In genomic region chr1:157155658-157156057, GRCh38 we compare ENCODE assay signal across 11 cellular contexts. TPM values are rescaled to one million over a fixed set of nuclear protein-coding genes. Genes with fewer than 3 reads are reported as not detected.
DNase-seq lines count a peak whose midpoint lies in the region; ATAC-seq and TF ChIP-seq lines count a peak whose summit lies in the region.
"Had no signal": no experiment of that assay in that cellular context is flagged by ENCODE, and none has a peak within 500 bp of the region (broad histone marks: within the 10 kb centered on the region; RNA-seq: fewer than 3 reads in every experiment).

No MANE protein-coding gene starts in this region.

- H3K36me3 Mint-ChIP-seq in HFFc6 (ENCODE audit: low read depth) = no peaks in the 10 kb centered on the region
- H3K36me3 Mint-ChIP-seq: T-cell had no signal

- H3K4me3 ChIP-seq in A673 (ENCODE audit: low read depth, low read length, poor library complexity, severe bottlenecking) = no peak overlapping the region
- peak overlapping the region; percentile 24 to 43 for H3K4me3 ChIP-seq in ascending aorta
- peak overlapping the region; percentile 14 for H3K4me3 ChIP-seq in lower lobe of right lung
- H3K4me3 ChIP-seq: prostate gland, uterus had no signal

- H3K4me3 Mint-ChIP-seq in HFFc6 = peak overlapping the region; percentile 81

- no peaks in the 10 kb centered on the region for H3K27me3 ChIP-seq in A673 (replicated peaks; ENCODE audit: insufficient read depth, low read depth, low read length, poor library complexity)
- no peaks in the 10 kb centered on the region for H3K27me3 ChIP-seq in ascending aorta
- H3K27me3 ChIP-seq in lower lobe of right lung (ENCODE audit: low read depth) = no peaks in the 10 kb centered on the region
- H3K27me3 ChIP-seq: uterus had no signal

- H3K9me3 ChIP-seq in A673 (ENCODE audit: low read depth, low read length, poor library complexity, severe bottlenecking) = no peaks in the 10 kb centered on the region
- H3K9me3 ChIP-seq in ascending aorta = no peaks in the 10 kb centered on the region
- H3K9me3 ChIP-seq in lower lobe of right lung = no peaks in the 10 kb centered on the region
- H3K9me3 ChIP-seq: prostate gland, uterus had no signal

- peaks cover 60% of the 10 kb centered on the region for H3K4me1 ChIP-seq in A673 (ENCODE audit: insufficient read depth, low read length, poor library complexity, severe bottlenecking)
- H3K4me1 ChIP-seq in ascending aorta = peaks cover 0 to 7% of the 10 kb centered on the region in 2 donors
- H3K4me1 ChIP-seq in lower lobe of right lung = peaks cover 32% of the 10 kb centered on the region
- H3K4me1 ChIP-seq: prostate gland had no signal

- CTCF ChIA-PET in A673 (lab: Charles Lee) = interaction anchor here (0.7 to 4.1 kb wide), 6 partner anchors 16 to 67 kb away, joined by 3 to 98 read pairs (median 6); no protein-coding TSS in a partner anchor

- peak; percentile 8 to 23 for ATAC-seq in lower lobe of right lung
- ATAC-seq in GM18867 (IDR thresholded peaks at IDR 0.05; ENCODE audit: unreplicated experiment) = no peak
- no peak for ATAC-seq in HG02852 (IDR thresholded peaks at IDR 0.05; ENCODE audit: unreplicated experiment)

- H3K27ac ChIP-seq in A673 (ENCODE audit: low read depth, low read length, poor library complexity, severe bottlenecking) (no peak overlapping the region), ascending aorta (no peak overlapping the region), lower lobe of right lung (no peak overlapping the region)
- H3K27ac ChIP-seq: prostate gland had no signal

- intact Hi-C loops in A673 (cut with micrococcal nuclease; ENCODE audit: unreplicated experiment) = loop anchor here (1.0 to 10.0 kb wide), 2 partner anchors 65 to 261 kb away; partner anchors contain the start of gene PEAR1
- intact Hi-C loops in ascending aorta (cut with DNase I) = loop anchor here (1.0 kb wide), 1 partner anchor 65 kb away; no protein-coding TSS in a partner anchor
- intact Hi-C loops in lower lobe of right lung (cut with DNase I) = loop anchor here (5.0 kb wide), 1 partner anchor 68 kb away; no protein-coding TSS in a partner anchor

- H3K27ac Mint-ChIP-seq in HFFc6 = peak overlapping the region; percentile 72

- POLR2A ChIA-PET in A673 (lab: Charles Lee; ENCODE audit: low non-redundant PET) = no interaction called here

- peaks cover 17% of the 10 kb centered on the region for H3K27me3 Mint-ChIP-seq in HFFc6 (ENCODE audit: insufficient read depth)

- TF ChIP-seq CTCF in A673 (conservative IDR thresholded peaks at IDR 0.05; ENCODE audit: low read depth, low read length) (no peak), HFFc6 (IDR thresholded peaks at IDR 0.05) (no peak), ascending aorta (IDR thresholded peaks at IDR 0.05) (no peak), lower lobe of right lung (IDR thresholded peaks at IDR 0.05) (no peak)

- H3K9me3 Mint-ChIP-seq in HFFc6 = no peaks in the 10 kb centered on the region
- H3K9me3 Mint-ChIP-seq: T-cell had no signal

- BruUV-seq in A673 (replicated peaks; lab: Mats Ljungman, UMichigan) = no TSS peak

- peaks cover 36% of the 10 kb centered on the region for H3K4me1 Mint-ChIP-seq in HFFc6 (ENCODE audit: low read depth)

- peak; percentile 71 for DNase-seq in A673 (ENCODE audit: low spot score)
- DNase-seq in HFFc6 = no peak
- no peak for DNase-seq in ascending aorta (ENCODE audit: low spot score in 2 of 2)
- no peak for DNase-seq in lower lobe of right lung
- no peak for DNase-seq in D341Med (ENCODE audit: low spot score)
- DNase-seq in AML-193 (lab: John Stamatoyannopoulos, UW) = no peak

- H3K36me3 ChIP-seq in A673 (ENCODE audit: insufficient read depth, low read length, poor library complexity, severe bottlenecking) (no peaks in the 10 kb centered on the region), ascending aorta (no peaks in the 10 kb centered on the region), lower lobe of right lung (no peaks in the 10 kb centered on the region)
- H3K36me3 ChIP-seq: prostate gland, uterus had no signal

RNA-seq across cellular contexts. Expression of gene ETV3, which starts 17.5 kb away (rescaled TPM):
- total RNA-seq in A673 (2021) (40.0 and 46.1 TPM in 2 replicates), ascending aorta (9.6 TPM), lower lobe of right lung (29.5 TPM)
- 10 to 100 TPM; 20.0 to 22.9 (median 21.0) TPM for total RNA-seq in HFFc6 (2021; fragmentation: NEBNext Ultra II Directional; extraction: Animal tissue kit (Norgen Biotek cat#: 25700))

RNA-seq across cellular contexts. Expression of gene ETV3L, which starts 56.0 kb away (rescaled TPM):
- total RNA-seq in A673 (2021) = not detected in 2 replicates
- not detected for total RNA-seq in HFFc6 (2021; fragmentation: NEBNext Ultra II Directional; extraction: Animal tissue kit (Norgen Biotek cat#: 25700))
- not detected for total RNA-seq in ascending aorta
- total RNA-seq in lower lobe of right lung = not detected
- total RNA-seq: prostate gland, T-cell, uterus had no signal

Comparison
In these comparisons a context has a peak if more than half of its experiments do, and no peak if none do; other contexts are left out.
1. ATAC-seq: peak in lower lobe of right lung (2 of 2); none in GM18867 (single experiment) and HG02852 (single experiment).